ENCODE assay signal across 17 cellular contexts in the genomic region with DNA sequence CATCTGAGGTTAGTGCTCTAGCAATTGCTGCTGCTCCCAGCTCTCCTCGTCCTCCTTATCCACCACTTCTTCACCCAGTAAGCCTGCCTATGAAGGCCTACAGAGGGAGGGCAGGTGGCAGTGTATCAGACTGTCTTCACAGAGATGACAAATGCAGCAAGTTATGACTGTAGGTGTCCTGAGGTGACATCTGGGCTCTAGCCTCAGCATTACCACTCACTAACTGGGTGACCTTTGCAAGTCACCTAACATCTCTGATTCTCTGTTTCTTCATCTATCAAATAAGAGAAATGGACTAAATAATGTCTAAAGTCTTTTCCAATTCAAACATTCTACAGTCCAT.
"Had no signal": no experiment of that assay in that cellular context is flagged by ENCODE, and none has a peak within 500 bp of the region (broad histone marks: within the 10 kb centered on the region; RNA-seq: fewer than 3 reads in every experiment).

No MANE protein-coding gene starts in this region.

- DNase-seq: activated B cell treated with CpG ODN at 0.5 μM for 24 hours; activated CD4-positive, alpha-beta T cell treated with anti-CD3 and anti-CD28 coated beads for 48 hours; activated CD8-positive, alpha-beta memory T cell treated with anti-CD3 and anti-CD28 coated beads, Interleukin-2, amount 50 U/mL, for 4 hours; activated CD8-positive, alpha-beta T cell treated with anti-CD3 and anti-CD28 coated beads, Interleukin-2, amount 10 ng/mL, durations not matched to agents 7 days and 5 days; activated gamma-delta T cell; activated T-cell treated with anti-CD3 and anti-CD28 coated beads, Interleukin-2, amount 50 U/mL, for 72 hours; central memory CD4-positive, alpha-beta T cell; colonic mucosa; esophagus squamous epithelium; immature natural killer cell; naive thymus-derived CD4-positive, alpha-beta T cell; T-helper 2 cell had no signal

- H3K4me1 Mint-ChIP-seq: activated B cell treated with CpG ODN at 0.5 μM for 24 hours had no signal

- ATAC-seq: activated CD8-positive, alpha-beta T cell treated with anti-CD3 and anti-CD28 coated beads, Interleukin-2, amount 10 ng/mL, durations not matched to agents 7 days and 5 days; activated naive CD4-positive, alpha-beta T cell treated with anti-CD3 and anti-CD28 coated beads, Interleukin-2, amount 50 U/mL, for 72 hours; activated T-cell treated with anti-CD3 and anti-CD28 coated beads, Interleukin-2, amount 50 U/mL, for 72 hours; naive thymus-derived CD4-positive, alpha-beta T cell had no signal

- H3K9me3 Mint-ChIP-seq: activated B cell treated with CpG ODN at 0.5 μM for 24 hours; activated naive CD4-positive, alpha-beta T cell treated with anti-CD3 and anti-CD28 coated beads, Interleukin-2, amount 50 U/mL, for 72 hours; activated T-cell treated with anti-CD3 and anti-CD28 coated beads, Interleukin-2, amount 50 U/mL, for 72 hours; immature natural killer cell had no signal

- H3K27ac Mint-ChIP-seq: activated B cell treated with CpG ODN at 0.5 μM for 24 hours; activated CD8-positive, alpha-beta T cell treated with anti-CD3 and anti-CD28 coated beads, Interleukin-2, amount 10 ng/mL, durations not matched to agents 7 days and 5 days; activated naive CD4-positive, alpha-beta T cell treated with anti-CD3 and anti-CD28 coated beads, Interleukin-2, amount 50 U/mL, for 72 hours; activated T-cell treated with anti-CD3 and anti-CD28 coated beads, Interleukin-2, amount 50 U/mL, for 72 hours; immature natural killer cell; naive thymus-derived CD4-positive, alpha-beta T cell had no signal

- H3K4me3 Mint-ChIP-seq: activated B cell treated with CpG ODN at 0.5 μM for 24 hours; activated CD8-positive, alpha-beta T cell treated with anti-CD3 and anti-CD28 coated beads, Interleukin-2, amount 10 ng/mL, durations not matched to agents 7 days and 5 days; activated T-cell treated with anti-CD3 and anti-CD28 coated beads, Interleukin-2, amount 50 U/mL, for 72 hours; immature natural killer cell; naive thymus-derived CD4-positive, alpha-beta T cell had no signal

- H3K9me3 ChIP-seq: colonic mucosa, esophagus squamous epithelium, neutrophil, SJSA1, tibial nerve had no signal

- H3K4me1 ChIP-seq: colonic mucosa had no signal

- FAIRE-seq: TTC549 had no signal

- H3K36me3 ChIP-seq: colonic mucosa, esophagus squamous epithelium, neutrophil, tibial nerve had no signal

- H3K27me3 ChIP-seq: colonic mucosa, esophagus squamous epithelium, neutrophil, SJSA1, tibial nerve had no signal

- H3K36me3 Mint-ChIP-seq: activated naive CD4-positive, alpha-beta T cell treated with anti-CD3 and anti-CD28 coated beads, Interleukin-2, amount 50 U/mL, for 72 hours; immature natural killer cell; naive thymus-derived CD4-positive, alpha-beta T cell had no signal

- H3K27ac ChIP-seq: colonic mucosa, esophagus squamous epithelium, neutrophil, SJSA1 had no signal

- H3K4me3 ChIP-seq: colonic mucosa, esophagus squamous epithelium, SJSA1, tibial nerve had no signal
